ENCODE assay signal across 8 cellular contexts in genomic region chr2:9951522-9952285, GRCh38. TPM values are rescaled to one million over a fixed set of nuclear protein-coding genes. Genes with fewer than 3 reads are reported as not detected.
DNase-seq lines count a peak whose midpoint lies in the region; ATAC-seq and TF ChIP-seq lines count a peak whose summit lies in the region.

Gene GRHL1, plus strand, starts transcription at chr2:9951693. Its CDS starts 141 bp downstream, at chr2:9951834.

- no peak within 1 kb of the TSS for H3K27ac Mint-ChIP-seq in nephron progenitor cell

- ATAC-seq in stimulated activated naive CD8-positive, alpha-beta T cell treated with anti-CD3 and anti-CD28 coated beads, Interleukin-15, Interleukin-2, amounts not matched to agents 100 U/mL and 50 U/mL, for 24 hours = peak; percentile 97

- H3K27me3 Mint-ChIP-seq in nephron progenitor cell (ENCODE audit: low read depth, poor library complexity) = peaks cover 79% of the 10 kb centered on the region

- peaks cover 23% of the 10 kb centered on the region for H3K4me1 ChIP-seq in HAP-1

- peak within 1 kb of the TSS; percentile 63 for H3K4me3 ChIP-seq in HAP-1
- peak within 1 kb of the TSS; percentile 61 for H3K4me3 ChIP-seq in fibroblast of villous mesenchyme (ENCODE audit: low read depth, low read length)

- H3K4me3 Mint-ChIP-seq in nephron progenitor cell = peak within 1 kb of the TSS; percentile 79

- in situ Hi-C loops in HAP-1 (cut with MboI; ENCODE audit: low sequenced_read_pairs) = loop anchor here (25.0 kb wide), 1 partner anchor 114 kb away; the partner anchor contains the start of gene TAF1B

- H3K36me3 Mint-ChIP-seq in nephron progenitor cell (ENCODE audit: low read depth) = no peaks in the 10 kb centered on the region

- H3K27me3 ChIP-seq in HAP-1 (ENCODE audit: low read depth) = no peaks in the 10 kb centered on the region

- no peak for TF ChIP-seq CTCF in fibroblast of villous mesenchyme (IDR thresholded peaks at IDR 0.05; ENCODE audit: insufficient read depth, low read depth, low read length)
- TF ChIP-seq CTCF in nephron progenitor cell (IDR thresholded peaks at IDR 0.05) = no peak

- no peaks in the 10 kb centered on the region; the same call in 1 of the 2 replicates for H3K36me3 ChIP-seq in HAP-1 (replicated peaks)

- no peaks in the 10 kb centered on the region for H3K9me3 Mint-ChIP-seq in nephron progenitor cell

- H3K9me3 ChIP-seq in HAP-1 = no peaks in the 10 kb centered on the region

- DNase-seq in Daoy (ENCODE audit: low read depth) = peak; percentile 97
- DNase-seq in HAP-1 (ENCODE audit: low spot score in 2 of 2) = peak; percentile 89 to 94
- peak; percentile 83 for DNase-seq in M059J (ENCODE audit: low read depth)
- peak; percentile 92 to 94 for DNase-seq in SHP77 (lab: John Stamatoyannopoulos, UW)
- peak; percentile 97 for DNase-seq in activated effector memory CD4-positive, alpha-beta T cell treated with anti-CD3 and anti-CD28 coated beads, Interleukin-2, amount 50 U/mL, for 16 hours
- peak; percentile 90 for DNase-seq in fibroblast of villous mesenchyme (ENCODE audit: low read depth)
- DNase-seq in nephron progenitor cell = peak; percentile 95
- DNase-seq in stimulated activated naive CD8-positive, alpha-beta T cell treated with anti-CD3 and anti-CD28 coated beads, Interleukin-15, Interleukin-2, amounts not matched to agents 100 U/mL and 50 U/mL, for 24 hours = peak; percentile 93

- H3K4me1 Mint-ChIP-seq in nephron progenitor cell = peaks cover 15% of the 10 kb centered on the region

RNA-seq across cellular contexts. Expression of gene GRHL1, which starts in this region (rescaled TPM):
- 2.2 TPM in 2 replicates for total RNA-seq in Daoy (2014; rRNA removed; shearing (Covaris generic))
- total RNA-seq in M059J (2014; rRNA removed; shearing (Covaris generic)) = 3.2 and 5.7 TPM in 2 replicates
- 0.64 and 1.7 TPM in 2 replicates for total RNA-seq in fibroblast of villous mesenchyme

Comparison
In these comparisons a context has a peak if more than half of its experiments do, and no peak if none do; other contexts are left out.
1. Peak in every context shown above with its lines: DNase-seq, ATAC-seq and H3K4me3 ChIP-seq.